Comparison of ENCODE assay signal across 1 cellular context in genomic region chr6:112018619-112019416, GRCh38.
TF ChIP-seq lines count a peak whose summit lies in the region.

No MANE protein-coding gene starts in this region.

TF ChIP-seq in HepG2, 621 proteins besides CTCF, POLR2A, EP300 and RAD21 (continued from another document):
- TF ChIP-seq KLF15 (CRISPR knock-in tag; IDR thresholded peaks at IDR 0.05; ENCODE audit: borderline replicate concordance) (no peak), ZMAT5 (CRISPR knock-in tag; IDR thresholded peaks at IDR 0.05; ENCODE audit: borderline replicate concordance, low read depth) (no peak), ERF (CRISPR knock-in tag; IDR thresholded peaks at IDR 0.05) (peak; percentile 90), FLYWCH1 (CRISPR knock-in tag; IDR thresholded peaks at IDR 0.05) (no peak), ONECUT2 (CRISPR knock-in tag; IDR thresholded peaks at IDR 0.05) (no peak), ARID5B (CRISPR knock-in tag; IDR thresholded peaks at IDR 0.05) (peak; percentile 89), ZNF556 (CRISPR knock-in tag; IDR thresholded peaks at IDR 0.05; ENCODE audit: borderline replicate concordance) (peak; percentile 87; the same call in 1 of the 2 replicates), ZNF589 (CRISPR knock-in tag; conservative IDR thresholded peaks at IDR 0.05) (no peak), NCOA2 (CRISPR knock-in tag; IDR thresholded peaks at IDR 0.05) (peak; percentile 53; the same call in 1 of the 2 replicates), RARG (CRISPR knock-in tag; IDR thresholded peaks at IDR 0.05; ENCODE audit: low read depth) (no peak), POGK (CRISPR knock-in tag; conservative IDR thresholded peaks at IDR 0.05) (no peak), SNRNP70 (IDR thresholded peaks at IDR 0.05; ENCODE audit: low read depth, low read length) (no peak), GATA4 (IDR thresholded peaks at IDR 0.05; ENCODE audit: borderline replicate concordance, low read depth) (no peak; the same call in 1 of the 2 replicates), ZNF34 (CRISPR knock-in tag; IDR thresholded peaks at IDR 0.05; ENCODE audit: borderline replicate concordance) (0 out of 2 replicates have a peak, but pooled peaks have one; percentile 49), ZNF501 (CRISPR knock-in tag; IDR thresholded peaks at IDR 0.05) (peak; percentile 75), DNMT3B (CRISPR knock-in tag; conservative IDR thresholded peaks at IDR 0.05) (no peak), TCF12 (IDR thresholded peaks at IDR 0.05) (no peak), TCF12 (CRISPR knock-in tag; IDR thresholded peaks at IDR 0.05) (no peak), ASH2L (IDR thresholded peaks at IDR 0.05; ENCODE audit: insufficient read length, low read depth, low read length) (peak; percentile 71), CHCHD3 (CRISPR knock-in tag; IDR thresholded peaks at IDR 0.05) (no peak), ZNF557 (CRISPR knock-in tag; IDR thresholded peaks at IDR 0.05) (no peak), E2F2 (CRISPR knock-in tag; IDR thresholded peaks at IDR 0.05; ENCODE audit: borderline replicate concordance) (no peak), ZNF788 (CRISPR knock-in tag; IDR thresholded peaks at IDR 0.05; ENCODE audit: borderline replicate concordance) (no peak; the same call in 1 of the 2 replicates), ZSCAN9 (CRISPR knock-in tag; IDR thresholded peaks at IDR 0.05; ENCODE audit: borderline replicate concordance) (peak; percentile 29; the same call in 1 of the 2 replicates), ZNF296 (CRISPR knock-in tag; conservative IDR thresholded peaks at IDR 0.05) (peak; percentile 85), ZNF75D (CRISPR knock-in tag; IDR thresholded peaks at IDR 0.05; ENCODE audit: borderline replicate concordance) (no peak), ZFP36 (IDR thresholded peaks at IDR 0.05; ENCODE audit: borderline replicate concordance, low read depth, low read length, partially characterized antibody) (no peak), ZC3H4 (CRISPR knock-in tag; IDR thresholded peaks at IDR 0.05; ENCODE audit: borderline replicate concordance) (no peak), DBP (CRISPR knock-in tag; IDR thresholded peaks at IDR 0.05; ENCODE audit: not compliant biosample characterization) (no peak), RFX3 (CRISPR knock-in tag; IDR thresholded peaks at IDR 0.05) (peak; percentile 90), ZSCAN21 (CRISPR knock-in tag; IDR thresholded peaks at IDR 0.05; ENCODE audit: borderline replicate concordance) (no peak), ZNF124 (CRISPR knock-in tag; IDR thresholded peaks at IDR 0.05) (no peak), ZNF17 (CRISPR knock-in tag; IDR thresholded peaks at IDR 0.05) (no peak), CEBPG (CRISPR knock-in tag; IDR thresholded peaks at IDR 0.05) (0 out of 2 replicates have a peak, but pooled peaks have one; percentile 9), GPN1 (CRISPR knock-in tag; IDR thresholded peaks at IDR 0.05; ENCODE audit: borderline replicate concordance) (no peak)
TF ChIP-seq in HepG2: peak in this region for 163.
